20 cellular contexts compared by ENCODE assay signal in genomic region chr1:171311771-171312558, GRCh38.
"Had no signal": no experiment of that assay in that cellular context is flagged by ENCODE, and none has a peak within 500 bp of the region (broad histone marks: within the 10 kb centered on the region; RNA-seq: fewer than 3 reads in every experiment).

No MANE protein-coding gene starts in this region.

- H3K36me3 Mint-ChIP-seq: type B pancreatic cell had no signal

- H3K4me3 Mint-ChIP-seq: naive thymus-derived CD4-positive, alpha-beta T cell; neural crest cell; type B pancreatic cell had no signal

- H3K27me3 ChIP-seq: dorsolateral prefrontal cortex, heart left ventricle, left lung, right atrium auricular region, thyroid gland had no signal

- H3K9me3 ChIP-seq: heart left ventricle, left lung, lower lobe of right lung, right atrium auricular region, thyroid gland had no signal

- H3K36me3 ChIP-seq: left lung, lower lobe of right lung, right atrium auricular region, thyroid gland had no signal

- FAIRE-seq: frontal cortex, islet of Langerhans, small intestine, urothelium cell line had no signal

- H3K27me3 Mint-ChIP-seq: naive thymus-derived CD4-positive, alpha-beta T cell had no signal

- H3K4me3 ChIP-seq: dorsolateral prefrontal cortex, heart left ventricle, left lung, lower lobe of right lung, right atrium auricular region, thyroid gland had no signal

- H3K27ac ChIP-seq: dorsolateral prefrontal cortex, heart left ventricle, left lung, lower lobe of right lung, right atrium auricular region, thyroid gland had no signal

- ATAC-seq: heart left ventricle; left lung; lower lobe of right lung; naive thymus-derived CD4-positive, alpha-beta T cell had no signal

- H3K9me3 Mint-ChIP-seq: naive thymus-derived CD4-positive, alpha-beta T cell had no signal

- DNase-seq: cortex of kidney; dorsolateral prefrontal cortex; effector CD8-positive, alpha-beta T cell; heart left ventricle; left lung; lower lobe of right lung; mesenchymal stem cell; midbrain; naive thymus-derived CD4-positive, alpha-beta T cell; posterior cingulate gyrus; small intestine; stimulated activated CD4-positive, alpha-beta T cell treated with anti-CD3 and anti-CD28 coated beads, Interleukin-12 subunit alpha, Interleukin-12 subunit beta, amount 100 ng/mL, for 4 hours; stimulated activated naive CD4-positive, alpha-beta T cell treated with Interleukin-2 at 50 U/mL for 16 hours; thyroid gland had no signal

- H3K27ac Mint-ChIP-seq: type B pancreatic cell had no signal
